1 cellular context compared by ENCODE assay signal in the genomic region with DNA sequence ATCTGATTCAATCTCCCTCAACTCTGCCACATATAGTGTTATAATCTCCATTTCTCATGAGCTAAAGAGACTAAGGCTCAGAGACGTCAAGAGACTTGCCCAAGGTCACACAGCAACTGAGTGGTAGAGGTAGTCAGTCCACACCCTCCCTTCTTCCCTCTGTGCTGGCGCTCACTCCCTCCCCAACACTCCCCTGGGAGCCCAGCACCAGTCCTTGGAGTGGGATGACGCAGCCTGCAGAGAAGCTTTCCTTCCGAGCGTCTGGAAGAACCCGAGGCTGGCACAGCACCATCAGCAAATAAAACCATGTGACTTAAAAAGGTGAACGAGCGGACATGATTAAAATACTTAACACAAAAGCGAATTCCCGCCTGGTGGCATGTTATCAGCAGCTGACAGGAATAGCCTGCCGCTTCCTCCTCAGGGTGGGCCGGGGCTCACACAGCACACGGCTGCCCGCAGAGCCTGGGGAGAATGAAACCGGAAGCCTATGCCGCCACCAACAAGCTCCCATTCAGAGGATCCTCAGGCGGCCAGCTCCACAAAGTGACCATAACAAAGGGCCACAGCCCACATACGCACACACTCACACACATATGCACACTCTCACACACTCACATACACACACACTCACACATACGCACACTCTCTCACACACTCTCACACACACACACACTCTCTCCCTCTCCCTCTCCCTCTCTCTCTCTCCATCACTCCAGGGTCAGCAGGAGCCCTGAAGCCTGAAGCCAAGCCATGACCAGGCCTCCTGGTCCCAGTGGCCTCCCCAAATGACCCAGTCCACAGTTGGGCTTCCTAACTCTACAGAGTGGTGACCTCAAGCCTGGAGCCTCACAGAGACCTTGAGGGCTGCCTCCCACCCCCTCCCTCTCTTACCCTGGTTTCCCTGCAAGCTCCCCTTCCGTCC.
TF ChIP-seq lines count a peak whose summit lies in the region.

No MANE protein-coding gene starts in this region.

TF ChIP-seq in K562, 482 proteins besides CTCF, POLR2A, EP300 and RAD21 (continued from another document and continues in another):
- no peak for TF ChIP-seq HMG20B (CRISPR knock-in tag; IDR thresholded peaks at IDR 0.05)
- TF ChIP-seq ZNF212 (CRISPR knock-in tag; IDR thresholded peaks at IDR 0.05): no peak
- TF ChIP-seq ZFPM2 (CRISPR knock-in tag; IDR thresholded peaks at IDR 0.05): no peak
- TF ChIP-seq, protein P1, sequence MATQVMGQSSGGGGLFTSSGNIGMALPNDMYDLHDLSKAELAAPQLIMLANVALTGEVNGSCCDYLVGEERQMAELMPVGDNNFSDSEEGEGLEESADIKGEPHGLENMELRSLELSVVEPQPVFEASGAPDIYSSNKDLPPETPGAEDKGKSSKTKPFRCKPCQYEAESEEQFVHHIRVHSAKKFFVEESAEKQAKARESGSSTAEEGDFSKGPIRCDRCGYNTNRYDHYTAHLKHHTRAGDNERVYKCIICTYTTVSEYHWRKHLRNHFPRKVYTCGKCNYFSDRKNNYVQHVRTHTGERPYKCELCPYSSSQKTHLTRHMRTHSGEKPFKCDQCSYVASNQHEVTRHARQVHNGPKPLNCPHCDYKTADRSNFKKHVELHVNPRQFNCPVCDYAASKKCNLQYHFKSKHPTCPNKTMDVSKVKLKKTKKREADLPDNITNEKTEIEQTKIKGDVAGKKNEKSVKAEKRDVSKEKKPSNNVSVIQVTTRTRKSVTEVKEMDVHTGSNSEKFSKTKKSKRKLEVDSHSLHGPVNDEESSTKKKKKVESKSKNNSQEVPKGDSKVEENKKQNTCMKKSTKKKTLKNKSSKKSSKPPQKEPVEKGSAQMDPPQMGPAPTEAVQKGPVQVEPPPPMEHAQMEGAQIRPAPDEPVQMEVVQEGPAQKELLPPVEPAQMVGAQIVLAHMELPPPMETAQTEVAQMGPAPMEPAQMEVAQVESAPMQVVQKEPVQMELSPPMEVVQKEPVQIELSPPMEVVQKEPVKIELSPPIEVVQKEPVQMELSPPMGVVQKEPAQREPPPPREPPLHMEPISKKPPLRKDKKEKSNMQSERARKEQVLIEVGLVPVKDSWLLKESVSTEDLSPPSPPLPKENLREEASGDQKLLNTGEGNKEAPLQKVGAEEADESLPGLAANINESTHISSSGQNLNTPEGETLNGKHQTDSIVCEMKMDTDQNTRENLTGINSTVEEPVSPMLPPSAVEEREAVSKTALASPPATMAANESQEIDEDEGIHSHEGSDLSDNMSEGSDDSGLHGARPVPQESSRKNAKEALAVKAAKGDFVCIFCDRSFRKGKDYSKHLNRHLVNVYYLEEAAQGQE (CRISPR knock-in tag; IDR thresholded peaks at IDR 0.05; ENCODE audit: low read depth): no peak
- TF ChIP-seq CHD2 (IDR thresholded peaks at IDR 0.05; ENCODE audit: low read depth, low read length): no peak
- TF ChIP-seq, protein P2, sequence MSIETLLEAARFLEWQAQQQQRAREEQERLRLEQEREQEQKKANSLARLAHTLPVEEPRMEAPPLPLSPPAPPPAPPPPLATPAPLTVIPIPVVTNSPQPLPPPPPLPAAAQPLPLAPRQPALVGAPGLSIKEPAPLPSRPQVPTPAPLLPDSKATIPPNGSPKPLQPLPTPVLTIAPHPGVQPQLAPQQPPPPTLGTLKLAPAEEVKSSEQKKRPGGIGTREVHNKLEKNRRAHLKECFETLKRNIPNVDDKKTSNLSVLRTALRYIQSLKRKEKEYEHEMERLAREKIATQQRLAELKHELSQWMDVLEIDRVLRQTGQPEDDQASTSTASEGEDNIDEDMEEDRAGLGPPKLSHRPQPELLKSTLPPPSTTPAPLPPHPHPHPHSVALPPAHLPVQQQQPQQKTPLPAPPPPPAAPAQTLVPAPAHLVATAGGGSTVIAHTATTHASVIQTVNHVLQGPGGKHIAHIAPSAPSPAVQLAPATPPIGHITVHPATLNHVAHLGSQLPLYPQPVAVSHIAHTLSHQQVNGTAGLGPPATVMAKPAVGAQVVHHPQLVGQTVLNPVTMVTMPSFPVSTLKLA (conservative IDR thresholded peaks at IDR 0.05): peak in 1 of 2 experiments; percentile 51; a peak in 1 of 4 replicates
- TF ChIP-seq E2F3 (CRISPR knock-in tag; IDR thresholded peaks at IDR 0.05): 0 out of 2 replicates have a peak, but pooled peaks have one; percentile 45
- TF ChIP-seq ZNF766 (CRISPR knock-in tag; conservative IDR thresholded peaks at IDR 0.05): peak; percentile 79; the same call in 1 of the 2 replicates
- no peak for TF ChIP-seq BRCA1 (IDR thresholded peaks at IDR 0.05)
- no peak for TF ChIP-seq BRCA1 (CRISPR knock-in tag; IDR thresholded peaks at IDR 0.05)
- no peak for TF ChIP-seq ZNF146 (CRISPR knock-in tag; IDR thresholded peaks at IDR 0.05; ENCODE audit: unreplicated experiment)
- no peak for TF ChIP-seq TCF7 (IDR thresholded peaks at IDR 0.05; ENCODE audit: borderline replicate concordance)
- peak; percentile 66; the same call in 1 of the 2 replicates for TF ChIP-seq GTF2E2 (tag; IDR thresholded peaks at IDR 0.05)
- no peak for TF ChIP-seq CBX8 (IDR thresholded peaks at IDR 0.05; ENCODE audit: borderline replicate concordance, extremely low read depth, low read depth, low read length, poor library complexity, severe bottlenecking)
- no peak for TF ChIP-seq ZNF165 (CRISPR knock-in tag; IDR thresholded peaks at IDR 0.05; ENCODE audit: borderline replicate concordance)
- TF ChIP-seq MYNN (IDR thresholded peaks at IDR 0.05): peak; percentile 75
- TF ChIP-seq MYNN (CRISPR knock-in tag; IDR thresholded peaks at IDR 0.05): no peak
- TF ChIP-seq ZNF717 (CRISPR knock-in tag; IDR thresholded peaks at IDR 0.05): no peak
- peak; percentile 53; the same call in 1 of the 2 replicates for TF ChIP-seq RAD51 (IDR thresholded peaks at IDR 0.05; ENCODE audit: borderline replicate concordance, low read depth)
- no peak for TF ChIP-seq ZBTB8A (IDR thresholded peaks at IDR 0.05; ENCODE audit: partially characterized antibody)
- no peak for TF ChIP-seq KLF13 (tag; IDR thresholded peaks at IDR 0.05; ENCODE audit: borderline replicate concordance, low read depth)
- no peak for TF ChIP-seq SMARCB1 (IDR thresholded peaks at IDR 0.05; ENCODE audit: insufficient read length, low read depth)
- no peak for TF ChIP-seq PHF21A (IDR thresholded peaks at IDR 0.05; ENCODE audit: borderline replicate concordance, low read depth)
- TF ChIP-seq ZFP36 (IDR thresholded peaks at IDR 0.05; ENCODE audit: low read depth, low read length, partially characterized antibody): peak; percentile 98
- TF ChIP-seq ARID1B (IDR thresholded peaks at IDR 0.05): peak; percentile 78
- TF ChIP-seq, protein P3, sequence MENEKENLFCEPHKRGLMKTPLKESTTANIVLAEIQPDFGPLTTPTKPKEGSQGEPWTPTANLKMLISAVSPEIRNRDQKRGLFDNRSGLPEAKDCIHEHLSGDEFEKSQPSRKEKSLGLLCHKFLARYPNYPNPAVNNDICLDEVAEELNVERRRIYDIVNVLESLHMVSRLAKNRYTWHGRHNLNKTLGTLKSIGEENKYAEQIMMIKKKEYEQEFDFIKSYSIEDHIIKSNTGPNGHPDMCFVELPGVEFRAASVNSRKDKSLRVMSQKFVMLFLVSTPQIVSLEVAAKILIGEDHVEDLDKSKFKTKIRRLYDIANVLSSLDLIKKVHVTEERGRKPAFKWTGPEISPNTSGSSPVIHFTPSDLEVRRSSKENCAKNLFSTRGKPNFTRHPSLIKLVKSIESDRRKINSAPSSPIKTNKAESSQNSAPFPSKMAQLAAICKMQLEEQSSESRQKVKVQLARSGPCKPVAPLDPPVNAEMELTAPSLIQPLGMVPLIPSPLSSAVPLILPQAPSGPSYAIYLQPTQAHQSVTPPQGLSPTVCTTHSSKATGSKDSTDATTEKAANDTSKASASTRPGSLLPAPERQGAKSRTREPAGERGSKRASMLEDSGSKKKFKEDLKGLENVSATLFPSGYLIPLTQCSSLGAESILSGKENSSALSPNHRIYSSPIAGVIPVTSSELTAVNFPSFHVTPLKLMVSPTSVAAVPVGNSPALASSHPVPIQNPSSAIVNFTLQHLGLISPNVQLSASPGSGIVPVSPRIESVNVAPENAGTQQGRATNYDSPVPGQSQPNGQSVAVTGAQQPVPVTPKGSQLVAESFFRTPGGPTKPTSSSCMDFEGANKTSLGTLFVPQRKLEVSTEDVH (IDR thresholded peaks at IDR 0.05; ENCODE audit: low read depth, partially characterized antibody): no peak
- TF ChIP-seq RBBP5 (IDR thresholded peaks at IDR 0.05; ENCODE audit: borderline replicate concordance, insufficient read depth, low read length, poor library complexity, severe bottlenecking): peak; percentile 56
- no peak for TF ChIP-seq ZNF347 (CRISPR knock-in tag; IDR thresholded peaks at IDR 0.05; ENCODE audit: low read depth)
- TF ChIP-seq ZNF232 (CRISPR knock-in tag; IDR thresholded peaks at IDR 0.05): no peak
- TF ChIP-seq GTF2A2 (tag; IDR thresholded peaks at IDR 0.05): 0 out of 2 replicates have a peak, but pooled peaks have one; percentile 10
- no peak for TF ChIP-seq RBM17 (IDR thresholded peaks at IDR 0.05; ENCODE audit: borderline replicate concordance, low read depth, low read length)
- TF ChIP-seq U2AF2 (optimal IDR thresholded peaks at IDR 0.05; ENCODE audit: low read depth, low read length): no peak
- TF ChIP-seq, protein P4, sequence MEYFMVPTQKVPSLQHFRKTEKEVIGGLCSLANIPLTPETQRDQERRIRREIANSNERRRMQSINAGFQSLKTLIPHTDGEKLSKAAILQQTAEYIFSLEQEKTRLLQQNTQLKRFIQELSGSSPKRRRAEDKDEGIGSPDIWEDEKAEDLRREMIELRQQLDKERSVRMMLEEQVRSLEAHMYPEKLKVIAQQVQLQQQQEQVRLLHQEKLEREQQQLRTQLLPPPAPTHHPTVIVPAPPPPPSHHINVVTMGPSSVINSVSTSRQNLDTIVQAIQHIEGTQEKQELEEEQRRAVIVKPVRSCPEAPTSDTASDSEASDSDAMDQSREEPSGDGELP (CRISPR knock-in tag; IDR thresholded peaks at IDR 0.05; ENCODE audit: borderline replicate concordance): peak; percentile 92
- TF ChIP-seq, protein P5, sequence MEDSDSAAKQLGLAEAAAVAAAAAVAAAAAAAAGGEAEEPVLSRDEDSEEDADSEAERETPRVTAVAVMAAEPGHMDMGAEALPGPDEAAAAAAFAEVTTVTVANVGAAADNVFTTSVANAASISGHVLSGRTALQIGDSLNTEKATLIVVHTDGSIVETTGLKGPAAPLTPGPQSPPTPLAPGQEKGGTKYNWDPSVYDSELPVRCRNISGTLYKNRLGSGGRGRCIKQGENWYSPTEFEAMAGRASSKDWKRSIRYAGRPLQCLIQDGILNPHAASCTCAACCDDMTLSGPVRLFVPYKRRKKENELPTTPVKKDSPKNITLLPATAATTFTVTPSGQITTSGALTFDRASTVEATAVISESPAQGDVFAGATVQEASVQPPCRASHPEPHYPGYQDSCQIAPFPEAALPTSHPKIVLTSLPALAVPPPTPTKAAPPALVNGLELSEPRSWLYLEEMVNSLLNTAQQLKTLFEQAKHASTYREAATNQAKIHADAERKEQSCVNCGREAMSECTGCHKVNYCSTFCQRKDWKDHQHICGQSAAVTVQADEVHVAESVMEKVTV (CRISPR knock-in tag; IDR thresholded peaks at IDR 0.05): no peak
- 0 out of 2 replicates have a peak, but pooled peaks have one; percentile 7 for TF ChIP-seq ILK (tag; IDR thresholded peaks at IDR 0.05; ENCODE audit: borderline replicate concordance, low read depth)
- peak; percentile 54; the same call in 1 of the 2 replicates for TF ChIP-seq NCOA1 (IDR thresholded peaks at IDR 0.05; ENCODE audit: low read depth)
- TF ChIP-seq, protein P6, sequence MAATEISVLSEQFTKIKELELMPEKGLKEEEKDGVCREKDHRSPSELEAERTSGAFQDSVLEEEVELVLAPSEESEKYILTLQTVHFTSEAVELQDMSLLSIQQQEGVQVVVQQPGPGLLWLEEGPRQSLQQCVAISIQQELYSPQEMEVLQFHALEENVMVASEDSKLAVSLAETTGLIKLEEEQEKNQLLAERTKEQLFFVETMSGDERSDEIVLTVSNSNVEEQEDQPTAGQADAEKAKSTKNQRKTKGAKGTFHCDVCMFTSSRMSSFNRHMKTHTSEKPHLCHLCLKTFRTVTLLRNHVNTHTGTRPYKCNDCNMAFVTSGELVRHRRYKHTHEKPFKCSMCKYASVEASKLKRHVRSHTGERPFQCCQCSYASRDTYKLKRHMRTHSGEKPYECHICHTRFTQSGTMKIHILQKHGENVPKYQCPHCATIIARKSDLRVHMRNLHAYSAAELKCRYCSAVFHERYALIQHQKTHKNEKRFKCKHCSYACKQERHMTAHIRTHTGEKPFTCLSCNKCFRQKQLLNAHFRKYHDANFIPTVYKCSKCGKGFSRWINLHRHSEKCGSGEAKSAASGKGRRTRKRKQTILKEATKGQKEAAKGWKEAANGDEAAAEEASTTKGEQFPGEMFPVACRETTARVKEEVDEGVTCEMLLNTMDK (IDR thresholded peaks at IDR 0.05; ENCODE audit: borderline replicate concordance, insufficient read depth, low read depth, low read length, poor library complexity, severe bottlenecking): no peak
- TF ChIP-seq, protein P7, sequence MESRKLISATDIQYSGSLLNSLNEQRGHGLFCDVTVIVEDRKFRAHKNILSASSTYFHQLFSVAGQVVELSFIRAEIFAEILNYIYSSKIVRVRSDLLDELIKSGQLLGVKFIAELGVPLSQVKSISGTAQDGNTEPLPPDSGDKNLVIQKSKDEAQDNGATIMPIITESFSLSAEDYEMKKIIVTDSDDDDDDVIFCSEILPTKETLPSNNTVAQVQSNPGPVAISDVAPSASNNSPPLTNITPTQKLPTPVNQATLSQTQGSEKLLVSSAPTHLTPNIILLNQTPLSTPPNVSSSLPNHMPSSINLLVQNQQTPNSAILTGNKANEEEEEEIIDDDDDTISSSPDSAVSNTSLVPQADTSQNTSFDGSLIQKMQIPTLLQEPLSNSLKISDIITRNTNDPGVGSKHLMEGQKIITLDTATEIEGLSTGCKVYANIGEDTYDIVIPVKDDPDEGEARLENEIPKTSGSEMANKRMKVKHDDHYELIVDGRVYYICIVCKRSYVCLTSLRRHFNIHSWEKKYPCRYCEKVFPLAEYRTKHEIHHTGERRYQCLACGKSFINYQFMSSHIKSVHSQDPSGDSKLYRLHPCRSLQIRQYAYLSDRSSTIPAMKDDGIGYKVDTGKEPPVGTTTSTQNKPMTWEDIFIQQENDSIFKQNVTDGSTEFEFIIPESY (CRISPR knock-in tag; IDR thresholded peaks at IDR 0.05): 0 out of 2 replicates have a peak, but pooled peaks have one; percentile 11
- TF ChIP-seq, protein P8, sequence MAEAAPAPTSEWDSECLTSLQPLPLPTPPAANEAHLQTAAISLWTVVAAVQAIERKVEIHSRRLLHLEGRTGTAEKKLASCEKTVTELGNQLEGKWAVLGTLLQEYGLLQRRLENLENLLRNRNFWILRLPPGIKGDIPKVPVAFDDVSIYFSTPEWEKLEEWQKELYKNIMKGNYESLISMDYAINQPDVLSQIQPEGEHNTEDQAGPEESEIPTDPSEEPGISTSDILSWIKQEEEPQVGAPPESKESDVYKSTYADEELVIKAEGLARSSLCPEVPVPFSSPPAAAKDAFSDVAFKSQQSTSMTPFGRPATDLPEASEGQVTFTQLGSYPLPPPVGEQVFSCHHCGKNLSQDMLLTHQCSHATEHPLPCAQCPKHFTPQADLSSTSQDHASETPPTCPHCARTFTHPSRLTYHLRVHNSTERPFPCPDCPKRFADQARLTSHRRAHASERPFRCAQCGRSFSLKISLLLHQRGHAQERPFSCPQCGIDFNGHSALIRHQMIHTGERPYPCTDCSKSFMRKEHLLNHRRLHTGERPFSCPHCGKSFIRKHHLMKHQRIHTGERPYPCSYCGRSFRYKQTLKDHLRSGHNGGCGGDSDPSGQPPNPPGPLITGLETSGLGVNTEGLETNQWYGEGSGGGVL (CRISPR knock-in tag; IDR thresholded peaks at IDR 0.05): no peak
